ENCODE assay signal across 1 cellular context in the genomic region with DNA sequence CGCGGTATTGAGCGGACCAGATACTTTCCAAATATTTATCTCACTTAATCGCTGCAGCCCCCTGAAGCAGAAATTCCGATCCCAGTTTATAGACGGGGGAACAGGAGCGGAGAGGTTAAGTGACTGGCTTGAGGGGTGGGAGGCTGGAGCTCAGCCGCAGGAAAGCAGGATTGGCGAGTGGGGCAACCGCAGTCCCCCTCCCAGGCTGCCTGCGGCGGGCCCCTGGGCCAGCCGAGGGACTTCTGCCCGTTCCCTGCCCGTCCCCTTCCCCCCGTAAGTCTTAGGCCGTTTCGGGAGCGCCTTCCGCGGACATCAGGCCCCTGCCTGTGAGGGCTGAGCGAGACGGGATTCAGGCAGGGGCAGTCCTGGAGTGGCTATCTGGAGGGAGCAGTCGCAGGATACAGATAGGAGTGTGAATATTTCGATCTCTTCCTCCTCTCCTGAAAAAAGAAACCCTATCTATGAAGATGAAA.
TF ChIP-seq lines count a peak whose summit lies in the region.

No MANE protein-coding gene starts in this region.

TF ChIP-seq in HCT116, 20 proteins besides CTCF, POLR2A, EP300 and RAD21 (continued from another document):
- TF ChIP-seq, protein P1, sequence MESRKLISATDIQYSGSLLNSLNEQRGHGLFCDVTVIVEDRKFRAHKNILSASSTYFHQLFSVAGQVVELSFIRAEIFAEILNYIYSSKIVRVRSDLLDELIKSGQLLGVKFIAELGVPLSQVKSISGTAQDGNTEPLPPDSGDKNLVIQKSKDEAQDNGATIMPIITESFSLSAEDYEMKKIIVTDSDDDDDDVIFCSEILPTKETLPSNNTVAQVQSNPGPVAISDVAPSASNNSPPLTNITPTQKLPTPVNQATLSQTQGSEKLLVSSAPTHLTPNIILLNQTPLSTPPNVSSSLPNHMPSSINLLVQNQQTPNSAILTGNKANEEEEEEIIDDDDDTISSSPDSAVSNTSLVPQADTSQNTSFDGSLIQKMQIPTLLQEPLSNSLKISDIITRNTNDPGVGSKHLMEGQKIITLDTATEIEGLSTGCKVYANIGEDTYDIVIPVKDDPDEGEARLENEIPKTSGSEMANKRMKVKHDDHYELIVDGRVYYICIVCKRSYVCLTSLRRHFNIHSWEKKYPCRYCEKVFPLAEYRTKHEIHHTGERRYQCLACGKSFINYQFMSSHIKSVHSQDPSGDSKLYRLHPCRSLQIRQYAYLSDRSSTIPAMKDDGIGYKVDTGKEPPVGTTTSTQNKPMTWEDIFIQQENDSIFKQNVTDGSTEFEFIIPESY (IDR thresholded peaks at IDR 0.05; ENCODE audit: extremely low read depth, insufficient replicate concordance, low read length): no peak
- TF ChIP-seq ZNF274 (IDR thresholded peaks at IDR 0.05; ENCODE audit: low read depth, low read length) (no peak), SIN3A (IDR thresholded peaks at IDR 0.05; ENCODE audit: low read depth) (no peak), ELF1 (IDR thresholded peaks at IDR 0.05; ENCODE audit: borderline replicate concordance, low read depth) (no peak), ZFX (IDR thresholded peaks at IDR 0.05) (no peak), SP1 (IDR thresholded peaks at IDR 0.05; ENCODE audit: low read depth) (no peak), SRF (IDR thresholded peaks at IDR 0.05; ENCODE audit: low read depth) (no peak), ATF3 (IDR thresholded peaks at IDR 0.05) (no peak)
